ENCODE assay signal across 33 cellular contexts in the genomic region with DNA sequence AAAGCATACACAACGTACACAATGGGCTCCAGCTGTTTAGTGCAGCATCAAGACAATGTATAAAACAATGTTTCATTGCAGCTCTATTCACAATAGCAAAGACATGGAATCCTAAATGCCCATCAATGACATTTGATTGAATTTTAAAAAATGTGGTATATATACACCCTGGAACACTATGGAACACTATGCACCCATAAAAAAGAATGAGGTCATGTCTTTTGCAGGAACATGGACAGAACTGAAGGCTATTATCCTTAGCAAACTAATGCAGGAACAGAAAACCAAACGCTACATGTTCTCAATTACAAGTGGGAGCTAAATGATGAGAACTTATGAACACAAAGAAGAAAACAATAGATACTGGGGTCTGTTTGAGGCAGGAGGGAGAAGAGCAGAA.
A peak's percentile ranks its signal among the peaks of the same experiment; 100 is the strongest.
DNase-seq lines count a peak whose midpoint lies in the region; ATAC-seq, FAIRE-seq and TF ChIP-seq lines count a peak whose summit lies in the region.
"Had no signal": no experiment of that assay in that cellular context is flagged by ENCODE, and none has a peak within 500 bp of the region (broad histone marks: within the 10 kb centered on the region; RNA-seq: fewer than 3 reads in every experiment).

No MANE protein-coding gene starts in this region.

- H3K36me3 ChIP-seq in HepG2 (replicated peaks in 1 of 2; ENCODE audit: control insufficient read depth in 1 of 2, insufficient read depth in 2 of 2, low read length in 2 of 2) (no peaks in the 10 kb centered on the region), right lobe of liver (no peaks in the 10 kb centered on the region), HEK293 (ENCODE audit: control insufficient read depth in 2 of 2, insufficient read depth in 1 of 2, low read length in 2 of 2) (no peaks in the 10 kb centered on the region), K562 (ENCODE audit: control insufficient read depth, insufficient read depth, low read length) (no peaks in the 10 kb centered on the region)
- H3K36me3 ChIP-seq: BE2C; BLaER1; BLaER1 treated with 17β-estradiol and CSF1 and Interleukin-3, amounts not matched to agents 10 nM and 100 nM had no signal

- FAIRE-seq in HepG2 (lab: Jason Lieb, UNC) = no peak
- FAIRE-seq in K562 (lab: Jason Lieb, UNC) = no peak
- FAIRE-seq: A204.1, A549, D721Med had no signal

- 79% methylated on average over 2 of the region's 2 CpGs for WGBS in HepG2 (ENCODE audit: low lambda C conversion rate)
- WGBS in right lobe of liver (ENCODE audit: insufficient coverage, low coverage, low lambda C conversion rate, missing lambda C conversion rate) = 87% methylated on average over 2 of the region's 2 CpGs
- WGBS in K562 (ENCODE audit: insufficient coverage, low coverage, missing lambda C conversion rate) = 28% methylated on average over 2 of the region's 2 CpGs

- TF ChIP-seq RAD21 in HepG2 (CRISPR knock-in tag; IDR thresholded peaks at IDR 0.05) = no peak
- no peak for TF ChIP-seq RAD21 in K562 (CRISPR knock-in tag; conservative IDR thresholded peaks at IDR 0.05 in 1 of 2, IDR thresholded peaks at IDR 0.05 in 1 of 2)

- H3K27me3 ChIP-seq in HepG2 (ENCODE audit: control insufficient read depth in 1 of 2, insufficient read depth in 2 of 2, low read length in 2 of 2) (no peaks in the 10 kb centered on the region), right lobe of liver (no peaks in the 10 kb centered on the region), K562 (ENCODE audit: control insufficient read depth in 2 of 2, insufficient read depth in 2 of 2, low read length in 2 of 2) (peaks cover 2 to 9% of the 10 kb centered on the region in 2 experiments; a peak in 2 of 5 replicates)
- H3K27me3 ChIP-seq: BE2C; BLaER1; BLaER1 treated with 17β-estradiol and CSF1 and Interleukin-3, amounts not matched to agents 10 nM and 100 nM had no signal

- TF ChIP-seq EP300 in HepG2 (IDR thresholded peaks at IDR 0.05; ENCODE audit: low read depth in 2 of 2, low read length in 2 of 2) (no peak), HepG2 (CRISPR knock-in tag; IDR thresholded peaks at IDR 0.05; ENCODE audit: borderline replicate concordance) (no peak), K562 (IDR thresholded peaks at IDR 0.05; ENCODE audit: low read length) (no peak)

- no peaks in the 10 kb centered on the region for H3K9me1 ChIP-seq in K562 (ENCODE audit: control insufficient read depth, insufficient read depth, low read length)

- no TSS peak for BruUV-seq in HepG2 (replicated peaks; lab: Mats Ljungman, UMichigan)
- BruUV-seq in K562 (replicated peaks; lab: Mats Ljungman, UMichigan) = no TSS peak

- no peaks in the 10 kb centered on the region for H3K79me2 ChIP-seq in HepG2 (ENCODE audit: insufficient read depth, low read length)
- H3K79me2 ChIP-seq in K562 (ENCODE audit: control insufficient read depth, insufficient read depth, low read length) = no peaks in the 10 kb centered on the region

- in situ Hi-C loops in HepG2 (cut with HindIII; ENCODE audit: extremely low pct_ligation_motif_present, low pct_unique_long_range_greater_than_20kb) = no loop called here
- in situ Hi-C loops in K562 (cut with MboI) = no loop called here

- POLR2A ChIA-PET in HepG2 (lab: Yijun Ruan, JAX) = no interaction called here
- POLR2A ChIA-PET in HEK293 (lab: Yijun Ruan, JAX) = interaction anchor here (0.5 kb wide), 1 partner anchor 65 kb away, joined by 3 read pairs; no protein-coding TSS in a partner anchor
- POLR2A ChIA-PET in K562 (lab: Yijun Ruan, JAX) = interaction anchor here (0.7 to 1.3 kb wide), 2 partner anchors 14 to 19 kb away, joined by 3 to 4 read pairs; no protein-coding TSS in a partner anchor

- TF ChIP-seq POLR2A in HepG2 (IDR thresholded peaks at IDR 0.05; ENCODE audit: insufficient read depth in 1 of 2, low read depth in 2 of 2, low read length in 2 of 2) (no peak), right lobe of liver (IDR thresholded peaks at IDR 0.05) (no peak), K562 (conservative IDR thresholded peaks at IDR 0.05) (no peak)

- no peak overlapping the region for H2AFZ ChIP-seq in HepG2 (ENCODE audit: low read length)
- no peak overlapping the region for H2AFZ ChIP-seq in K562 (ENCODE audit: low read depth, low read length)

- no peaks in the 10 kb centered on the region for H3K9me3 ChIP-seq in HepG2 (ENCODE audit: low read length)
- H3K9me3 ChIP-seq in right lobe of liver = no peaks in the 10 kb centered on the region
- no peaks in the 10 kb centered on the region for H3K9me3 ChIP-seq in HEK293 (ENCODE audit: control insufficient read depth, insufficient read depth, low read depth, low read length)
- no peaks in the 10 kb centered on the region for H3K9me3 ChIP-seq in K562 (replicated peaks; ENCODE audit: control insufficient read depth, insufficient read depth, low read depth, low read length)
- H3K9me3 ChIP-seq: A549; BE2C; BLaER1; BLaER1 treated with 17β-estradiol and CSF1 and Interleukin-3, amounts not matched to agents 10 nM and 100 nM; Caco-2 had no signal

- CTCF ChIA-PET in HepG2 (lab: Yijun Ruan, JAX; ENCODE audit: low intra/inter-chr PET ratio, low total read pairs) = no interaction called here
- CTCF ChIA-PET in HEK293 (lab: Yijun Ruan, JAX) = interaction anchor here (0.5 kb wide), 1 partner anchor 12 kb away, joined by 3 read pairs; no protein-coding TSS in a partner anchor
- CTCF ChIA-PET in K562 (lab: Yijun Ruan, JAX; ENCODE audit: low intra/inter-chr PET ratio) = no interaction called here

- H3K4me3 ChIP-seq in HepG2 (replicated peaks in 1 of 3; ENCODE audit: insufficient read depth in 1 of 3, low read depth in 2 of 3, low read length in 3 of 3) (no peak overlapping the region), right lobe of liver (no peak overlapping the region), HEK293 (ENCODE audit: low read depth, low read length) (no peak overlapping the region), K562 (no peak overlapping the region)
- H3K4me3 ChIP-seq: A549; BLaER1; BLaER1 treated with 17β-estradiol and CSF1 and Interleukin-3, amounts not matched to agents 10 nM and 100 nM had no signal

- no peak overlapping the region for H3K4me2 ChIP-seq in HepG2 (ENCODE audit: low read depth, low read length)
- H3K4me2 ChIP-seq in K562 (ENCODE audit: insufficient read depth, low read length) = no peak overlapping the region
- H3K4me2 ChIP-seq: A549; BLaER1; BLaER1 treated with 17β-estradiol and CSF1 and Interleukin-3, amounts not matched to agents 10 nM and 100 nM had no signal

- DNase-seq in HepG2 (ENCODE audit: low spot score) (no peak), right lobe of liver (no peak), K562 (ENCODE audit: extremely low read depth in 1 of 4, low spot score in 3 of 4) (no peak), NCI-H226 (no peak), D341Med (ENCODE audit: low spot score) (no peak)
- DNase-seq: 8988T; ACHN; AML-193; BE2C; C1 segment of cervical spinal cord; Caco-2; Calu3; CD4-positive, alpha-beta memory T cell; CD4-positive, alpha-beta T cell; CD4-positive, CD25-positive, alpha-beta regulatory T cell; CD8-positive, alpha-beta memory T cell; CD8-positive, alpha-beta T cell; COR-L47; DMS 273 treated with DMSO at 0.1 percent for 48 hours; DMS153; DMS53; DMS79; DMS79 treated with DMSO at 0.1 percent for 48 hours; DND-41; EL had no signal

- H3K9ac ChIP-seq in HepG2 (ENCODE audit: insufficient read depth, low read depth, low read length) (no peak overlapping the region), K562 (ENCODE audit: insufficient read depth in 1 of 2, low read depth in 2 of 2, low read length in 2 of 2) (no peak overlapping the region)
- H3K9ac ChIP-seq: BLaER1; BLaER1 treated with 17β-estradiol and CSF1 and Interleukin-3, amounts not matched to agents 10 nM and 100 nM had no signal

- TF ChIP-seq CTCF in HepG2 (CRISPR knock-in tag; IDR thresholded peaks at IDR 0.05) (no peak), right lobe of liver (IDR thresholded peaks at IDR 0.05) (no peak), HEK293 (tag by site-specific recombination; IDR thresholded peaks at IDR 0.05) (no peak), K562 (IDR thresholded peaks at IDR 0.05 in 2 of 3, conservative IDR thresholded peaks at IDR 0.05 in 1 of 3; ENCODE audit: insufficient read depth in 2 of 3, low read depth in 1 of 3, low read length in 3 of 3) (no peak)

- no peaks in the 10 kb centered on the region for H3K4me1 ChIP-seq in HepG2 (ENCODE audit: insufficient read depth, low read length)
- H3K4me1 ChIP-seq in right lobe of liver = no peaks in the 10 kb centered on the region
- H3K4me1 ChIP-seq in HEK293 (ENCODE audit: control insufficient read depth, insufficient read depth, low read length) = no peaks in the 10 kb centered on the region
- H3K4me1 ChIP-seq in K562 (replicated peaks in 1 of 2; ENCODE audit: control insufficient read depth in 2 of 2, insufficient read depth in 2 of 2, low read length in 2 of 2) = peaks cover 0 to 18% of the 10 kb centered on the region in 2 experiments; a peak in 3 of 5 replicates
- H3K4me1 ChIP-seq: A549; BLaER1; BLaER1 treated with 17β-estradiol and CSF1 and Interleukin-3, amounts not matched to agents 10 nM and 100 nM; Caco-2 had no signal

- intact Hi-C loops in HepG2 (cut with micrococcal nuclease; ENCODE audit: unreplicated experiment) = no loop called here
- intact Hi-C loops in right lobe of liver (cut with DNase I) = no loop called here
- intact Hi-C loops in K562 (cut with micrococcal nuclease) = no loop called here

- H3K27ac ChIP-seq in HepG2 (ENCODE audit: extremely low read length, insufficient read depth, low read length) = no peak overlapping the region
- no peak overlapping the region for H3K27ac ChIP-seq in right lobe of liver
- no peak overlapping the region for H3K27ac ChIP-seq in HEK293 (ENCODE audit: extremely low read depth, low read depth, low read length)
- H3K27ac ChIP-seq in K562 (ENCODE audit: extremely low read depth, low read depth, low read length) = no peak overlapping the region
- H3K27ac ChIP-seq: 22Rv1; A549; BLaER1; BLaER1 treated with 17β-estradiol and CSF1 and Interleukin-3, amounts not matched to agents 10 nM and 100 nM; C4-2B had no signal

- ATAC-seq in HepG2 = no peak
- no peak for ATAC-seq in right lobe of liver
- no peak for ATAC-seq in K562
- ATAC-seq: A549; CD8-positive, alpha-beta T cell had no signal

- no peaks in the 10 kb centered on the region for H4K20me1 ChIP-seq in HepG2 (ENCODE audit: insufficient read depth, low read length)
- H4K20me1 ChIP-seq in K562 (replicated peaks; ENCODE audit: control insufficient read depth, insufficient read depth, low read length) = peaks cover 3% of the 10 kb centered on the region; the same call in 1 of the 2 replicates
- H4K20me1 ChIP-seq: BLaER1; BLaER1 treated with 17β-estradiol and CSF1 and Interleukin-3, amounts not matched to agents 10 nM and 100 nM had no signal

TF ChIP-seq in HepG2, 621 proteins besides CTCF, POLR2A, EP300 and RAD21 (continues in another document):
- TF ChIP-seq RORA (CRISPR knock-in tag; IDR thresholded peaks at IDR 0.05) = no peak

TF ChIP-seq in HEK293, 187 proteins besides CTCF, POLR2A, EP300 and RAD21 (continues in another document):
- no peak for TF ChIP-seq ZNF621 (tag by site-specific recombination; IDR thresholded peaks at IDR 0.05)
- no peak for TF ChIP-seq ZNF555 (tag by site-specific recombination; conservative IDR thresholded peaks at IDR 0.05)

TF ChIP-seq in K562, 482 proteins besides CTCF, POLR2A, EP300 and RAD21:
- TF ChIP-seq SAFB2 (IDR thresholded peaks at IDR 0.05; ENCODE audit: borderline replicate concordance, low read depth, low read length, severe bottlenecking) (no peak), ZNF146 (CRISPR knock-in tag; IDR thresholded peaks at IDR 0.05; ENCODE audit: unreplicated experiment) (peak; percentile 68)
TF ChIP-seq in K562: peak in this region for 1.
